1 cellular context compared by ENCODE assay signal in the genomic region with DNA sequence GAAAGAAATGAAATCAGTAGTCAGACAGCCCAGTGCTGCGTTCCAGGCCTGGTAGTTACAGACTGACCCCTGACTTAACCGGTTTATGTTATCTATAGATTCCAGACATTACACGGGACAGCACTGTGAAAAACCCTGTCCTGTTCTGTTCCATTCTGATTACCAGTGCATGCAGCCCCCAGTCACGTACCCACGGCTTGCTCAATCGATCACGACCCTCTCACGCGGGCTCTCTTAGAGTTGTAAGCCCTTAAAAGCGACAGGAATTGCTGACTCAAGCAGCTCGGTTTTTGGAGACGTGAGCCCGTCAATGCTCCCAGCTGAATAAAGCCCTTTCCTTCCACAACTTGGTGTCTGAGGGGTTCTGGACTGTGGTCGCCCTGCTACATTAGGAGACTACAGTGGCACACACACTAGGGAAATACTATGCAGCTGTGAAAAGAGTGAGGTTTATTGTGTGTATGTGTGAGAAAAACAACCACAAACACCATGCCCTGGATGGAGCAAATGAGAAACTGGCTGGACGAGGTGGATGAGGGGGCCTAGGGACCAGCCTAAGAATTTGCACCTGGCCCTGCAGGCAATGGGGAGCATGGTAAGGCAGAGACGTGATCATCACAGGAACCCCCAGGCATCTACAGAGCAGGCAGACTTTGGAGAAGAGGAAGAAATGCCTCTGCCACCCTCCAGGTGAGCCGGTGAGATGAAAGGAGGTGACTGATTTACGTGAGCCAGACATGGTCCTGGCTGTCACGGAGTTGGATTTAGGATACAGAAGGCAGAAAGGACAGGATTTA.
TF ChIP-seq lines count a peak whose summit lies in the region.

No MANE protein-coding gene starts in this region.

TF ChIP-seq in K562, 482 proteins besides CTCF, POLR2A, EP300 and RAD21 (continued from another document and continues in another):
- peak; percentile 27; the same call in 1 of the 2 replicates for TF ChIP-seq ETV5 (CRISPR knock-in tag; IDR thresholded peaks at IDR 0.05; ENCODE audit: low read depth)
- TF ChIP-seq, protein P1, sequence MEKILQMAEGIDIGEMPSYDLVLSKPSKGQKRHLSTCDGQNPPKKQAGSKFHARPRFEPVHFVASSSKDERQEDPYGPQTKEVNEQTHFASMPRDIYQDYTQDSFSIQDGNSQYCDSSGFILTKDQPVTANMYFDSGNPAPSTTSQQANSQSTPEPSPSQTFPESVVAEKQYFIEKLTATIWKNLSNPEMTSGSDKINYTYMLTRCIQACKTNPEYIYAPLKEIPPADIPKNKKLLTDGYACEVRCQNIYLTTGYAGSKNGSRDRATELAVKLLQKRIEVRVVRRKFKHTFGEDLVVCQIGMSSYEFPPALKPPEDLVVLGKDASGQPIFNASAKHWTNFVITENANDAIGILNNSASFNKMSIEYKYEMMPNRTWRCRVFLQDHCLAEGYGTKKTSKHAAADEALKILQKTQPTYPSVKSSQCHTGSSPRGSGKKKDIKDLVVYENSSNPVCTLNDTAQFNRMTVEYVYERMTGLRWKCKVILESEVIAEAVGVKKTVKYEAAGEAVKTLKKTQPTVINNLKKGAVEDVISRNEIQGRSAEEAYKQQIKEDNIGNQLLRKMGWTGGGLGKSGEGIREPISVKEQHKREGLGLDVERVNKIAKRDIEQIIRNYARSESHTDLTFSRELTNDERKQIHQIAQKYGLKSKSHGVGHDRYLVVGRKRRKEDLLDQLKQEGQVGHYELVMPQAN (IDR thresholded peaks at IDR 0.05; ENCODE audit: borderline replicate concordance) = no peak
- peak; percentile 84 for TF ChIP-seq PHB2 (IDR thresholded peaks at IDR 0.05; ENCODE audit: low read depth)
- TF ChIP-seq, protein P2, sequence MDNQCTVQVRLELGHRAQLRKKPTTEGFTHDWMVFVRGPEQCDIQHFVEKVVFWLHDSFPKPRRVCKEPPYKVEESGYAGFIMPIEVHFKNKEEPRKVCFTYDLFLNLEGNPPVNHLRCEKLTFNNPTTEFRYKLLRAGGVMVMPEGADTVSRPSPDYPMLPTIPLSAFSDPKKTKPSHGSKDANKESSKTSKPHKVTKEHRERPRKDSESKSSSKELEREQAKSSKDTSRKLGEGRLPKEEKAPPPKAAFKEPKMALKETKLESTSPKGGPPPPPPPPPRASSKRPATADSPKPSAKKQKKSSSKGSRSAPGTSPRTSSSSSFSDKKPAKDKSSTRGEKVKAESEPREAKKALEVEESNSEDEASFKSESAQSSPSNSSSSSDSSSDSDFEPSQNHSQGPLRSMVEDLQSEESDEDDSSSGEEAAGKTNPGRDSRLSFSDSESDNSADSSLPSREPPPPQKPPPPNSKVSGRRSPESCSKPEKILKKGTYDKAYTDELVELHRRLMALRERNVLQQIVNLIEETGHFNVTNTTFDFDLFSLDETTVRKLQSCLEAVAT (IDR thresholded peaks at IDR 0.05) = peak in 1 of 2 experiments; percentile 25; a peak in 2 of 4 replicates
- TF ChIP-seq, protein P3, sequence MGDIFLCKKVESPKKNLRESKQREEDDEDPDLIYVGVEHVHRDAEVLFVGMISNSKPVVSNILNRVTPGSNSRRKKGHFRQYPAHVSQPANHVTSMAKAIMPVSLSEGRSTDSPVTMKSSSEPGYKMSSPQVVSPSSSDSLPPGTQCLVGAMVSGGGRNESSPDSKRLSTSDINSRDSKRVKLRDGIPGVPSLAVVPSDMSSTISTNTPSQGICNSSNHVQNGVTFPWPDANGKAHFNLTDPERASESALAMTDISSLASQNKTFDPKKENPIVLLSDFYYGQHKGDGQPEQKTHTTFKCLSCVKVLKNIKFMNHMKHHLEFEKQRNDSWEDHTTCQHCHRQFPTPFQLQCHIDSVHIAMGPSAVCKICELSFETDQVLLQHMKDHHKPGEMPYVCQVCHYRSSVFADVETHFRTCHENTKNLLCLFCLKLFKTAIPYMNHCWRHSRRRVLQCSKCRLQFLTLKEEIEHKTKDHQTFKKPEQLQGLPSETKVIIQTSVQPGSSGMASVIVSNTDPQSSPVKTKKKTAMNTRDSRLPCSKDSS (IDR thresholded peaks at IDR 0.05; ENCODE audit: low read depth, partially characterized antibody) = no peak
- TF ChIP-seq BHLHE40 (IDR thresholded peaks at IDR 0.05; ENCODE audit: low read length) = peak; percentile 94
- TF ChIP-seq SNIP1 (IDR thresholded peaks at IDR 0.05; ENCODE audit: low read depth) = 0 out of 2 replicates have a peak, but pooled peaks have one; percentile 21
- TF ChIP-seq DPF2 (IDR thresholded peaks at IDR 0.05) = peak; percentile 96
- peak; percentile 99 for TF ChIP-seq CBFA2T3 (IDR thresholded peaks at IDR 0.05)
- TF ChIP-seq, protein P4, sequence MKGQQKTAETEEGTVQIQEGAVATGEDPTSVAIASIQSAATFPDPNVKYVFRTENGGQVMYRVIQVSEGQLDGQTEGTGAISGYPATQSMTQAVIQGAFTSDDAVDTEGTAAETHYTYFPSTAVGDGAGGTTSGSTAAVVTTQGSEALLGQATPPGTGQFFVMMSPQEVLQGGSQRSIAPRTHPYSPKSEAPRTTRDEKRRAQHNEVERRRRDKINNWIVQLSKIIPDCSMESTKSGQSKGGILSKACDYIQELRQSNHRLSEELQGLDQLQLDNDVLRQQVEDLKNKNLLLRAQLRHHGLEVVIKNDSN (CRISPR knock-in tag; IDR thresholded peaks at IDR 0.05) = no peak
- TF ChIP-seq, protein P5, sequence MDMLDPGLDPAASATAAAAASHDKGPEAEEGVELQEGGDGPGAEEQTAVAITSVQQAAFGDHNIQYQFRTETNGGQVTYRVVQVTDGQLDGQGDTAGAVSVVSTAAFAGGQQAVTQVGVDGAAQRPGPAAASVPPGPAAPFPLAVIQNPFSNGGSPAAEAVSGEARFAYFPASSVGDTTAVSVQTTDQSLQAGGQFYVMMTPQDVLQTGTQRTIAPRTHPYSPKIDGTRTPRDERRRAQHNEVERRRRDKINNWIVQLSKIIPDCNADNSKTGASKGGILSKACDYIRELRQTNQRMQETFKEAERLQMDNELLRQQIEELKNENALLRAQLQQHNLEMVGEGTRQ (CRISPR knock-in tag; IDR thresholded peaks at IDR 0.05) = no peak
- TF ChIP-seq TSC22D4 (tag; IDR thresholded peaks at IDR 0.05) = no peak
- 0 out of 2 replicates have a peak, but pooled peaks have one; percentile 58 for TF ChIP-seq ZKSCAN1 (IDR thresholded peaks at IDR 0.05; ENCODE audit: low read depth, low read length)
- TF ChIP-seq, protein P6, sequence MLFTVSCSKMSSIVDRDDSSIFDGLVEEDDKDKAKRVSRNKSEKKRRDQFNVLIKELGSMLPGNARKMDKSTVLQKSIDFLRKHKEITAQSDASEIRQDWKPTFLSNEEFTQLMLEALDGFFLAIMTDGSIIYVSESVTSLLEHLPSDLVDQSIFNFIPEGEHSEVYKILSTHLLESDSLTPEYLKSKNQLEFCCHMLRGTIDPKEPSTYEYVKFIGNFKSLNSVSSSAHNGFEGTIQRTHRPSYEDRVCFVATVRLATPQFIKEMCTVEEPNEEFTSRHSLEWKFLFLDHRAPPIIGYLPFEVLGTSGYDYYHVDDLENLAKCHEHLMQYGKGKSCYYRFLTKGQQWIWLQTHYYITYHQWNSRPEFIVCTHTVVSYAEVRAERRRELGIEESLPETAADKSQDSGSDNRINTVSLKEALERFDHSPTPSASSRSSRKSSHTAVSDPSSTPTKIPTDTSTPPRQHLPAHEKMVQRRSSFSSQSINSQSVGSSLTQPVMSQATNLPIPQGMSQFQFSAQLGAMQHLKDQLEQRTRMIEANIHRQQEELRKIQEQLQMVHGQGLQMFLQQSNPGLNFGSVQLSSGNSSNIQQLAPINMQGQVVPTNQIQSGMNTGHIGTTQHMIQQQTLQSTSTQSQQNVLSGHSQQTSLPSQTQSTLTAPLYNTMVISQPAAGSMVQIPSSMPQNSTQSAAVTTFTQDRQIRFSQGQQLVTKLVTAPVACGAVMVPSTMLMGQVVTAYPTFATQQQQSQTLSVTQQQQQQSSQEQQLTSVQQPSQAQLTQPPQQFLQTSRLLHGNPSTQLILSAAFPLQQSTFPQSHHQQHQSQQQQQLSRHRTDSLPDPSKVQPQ (CRISPR knock-in tag; IDR thresholded peaks at IDR 0.05; ENCODE audit: borderline replicate concordance) = peak; percentile 42; the same call in 1 of the 2 replicates
- TF ChIP-seq SREBF1 (IDR thresholded peaks at IDR 0.05; ENCODE audit: borderline replicate concordance, low read depth, low read length) = no peak
- no peak for TF ChIP-seq POLR3A (IDR thresholded peaks at IDR 0.05; ENCODE audit: borderline replicate concordance, extremely low read depth, insufficient read depth, insufficient read length)
- TF ChIP-seq, protein P7, sequence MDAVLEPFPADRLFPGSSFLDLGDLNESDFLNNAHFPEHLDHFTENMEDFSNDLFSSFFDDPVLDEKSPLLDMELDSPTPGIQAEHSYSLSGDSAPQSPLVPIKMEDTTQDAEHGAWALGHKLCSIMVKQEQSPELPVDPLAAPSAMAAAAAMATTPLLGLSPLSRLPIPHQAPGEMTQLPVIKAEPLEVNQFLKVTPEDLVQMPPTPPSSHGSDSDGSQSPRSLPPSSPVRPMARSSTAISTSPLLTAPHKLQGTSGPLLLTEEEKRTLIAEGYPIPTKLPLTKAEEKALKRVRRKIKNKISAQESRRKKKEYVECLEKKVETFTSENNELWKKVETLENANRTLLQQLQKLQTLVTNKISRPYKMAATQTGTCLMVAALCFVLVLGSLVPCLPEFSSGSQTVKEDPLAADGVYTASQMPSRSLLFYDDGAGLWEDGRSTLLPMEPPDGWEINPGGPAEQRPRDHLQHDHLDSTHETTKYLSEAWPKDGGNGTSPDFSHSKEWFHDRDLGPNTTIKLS (IDR thresholded peaks at IDR 0.05; ENCODE audit: borderline replicate concordance, low read depth) = peak; percentile 35; the same call in 1 of the 2 replicates
- TF ChIP-seq RBM22 (IDR thresholded peaks at IDR 0.05; ENCODE audit: low read depth, low read length, poor library complexity, severe bottlenecking) = no peak
- TF ChIP-seq HNRNPLL (IDR thresholded peaks at IDR 0.05; ENCODE audit: low read depth, low read length, poor library complexity, severe bottlenecking) = no peak
- TF ChIP-seq, protein P8, sequence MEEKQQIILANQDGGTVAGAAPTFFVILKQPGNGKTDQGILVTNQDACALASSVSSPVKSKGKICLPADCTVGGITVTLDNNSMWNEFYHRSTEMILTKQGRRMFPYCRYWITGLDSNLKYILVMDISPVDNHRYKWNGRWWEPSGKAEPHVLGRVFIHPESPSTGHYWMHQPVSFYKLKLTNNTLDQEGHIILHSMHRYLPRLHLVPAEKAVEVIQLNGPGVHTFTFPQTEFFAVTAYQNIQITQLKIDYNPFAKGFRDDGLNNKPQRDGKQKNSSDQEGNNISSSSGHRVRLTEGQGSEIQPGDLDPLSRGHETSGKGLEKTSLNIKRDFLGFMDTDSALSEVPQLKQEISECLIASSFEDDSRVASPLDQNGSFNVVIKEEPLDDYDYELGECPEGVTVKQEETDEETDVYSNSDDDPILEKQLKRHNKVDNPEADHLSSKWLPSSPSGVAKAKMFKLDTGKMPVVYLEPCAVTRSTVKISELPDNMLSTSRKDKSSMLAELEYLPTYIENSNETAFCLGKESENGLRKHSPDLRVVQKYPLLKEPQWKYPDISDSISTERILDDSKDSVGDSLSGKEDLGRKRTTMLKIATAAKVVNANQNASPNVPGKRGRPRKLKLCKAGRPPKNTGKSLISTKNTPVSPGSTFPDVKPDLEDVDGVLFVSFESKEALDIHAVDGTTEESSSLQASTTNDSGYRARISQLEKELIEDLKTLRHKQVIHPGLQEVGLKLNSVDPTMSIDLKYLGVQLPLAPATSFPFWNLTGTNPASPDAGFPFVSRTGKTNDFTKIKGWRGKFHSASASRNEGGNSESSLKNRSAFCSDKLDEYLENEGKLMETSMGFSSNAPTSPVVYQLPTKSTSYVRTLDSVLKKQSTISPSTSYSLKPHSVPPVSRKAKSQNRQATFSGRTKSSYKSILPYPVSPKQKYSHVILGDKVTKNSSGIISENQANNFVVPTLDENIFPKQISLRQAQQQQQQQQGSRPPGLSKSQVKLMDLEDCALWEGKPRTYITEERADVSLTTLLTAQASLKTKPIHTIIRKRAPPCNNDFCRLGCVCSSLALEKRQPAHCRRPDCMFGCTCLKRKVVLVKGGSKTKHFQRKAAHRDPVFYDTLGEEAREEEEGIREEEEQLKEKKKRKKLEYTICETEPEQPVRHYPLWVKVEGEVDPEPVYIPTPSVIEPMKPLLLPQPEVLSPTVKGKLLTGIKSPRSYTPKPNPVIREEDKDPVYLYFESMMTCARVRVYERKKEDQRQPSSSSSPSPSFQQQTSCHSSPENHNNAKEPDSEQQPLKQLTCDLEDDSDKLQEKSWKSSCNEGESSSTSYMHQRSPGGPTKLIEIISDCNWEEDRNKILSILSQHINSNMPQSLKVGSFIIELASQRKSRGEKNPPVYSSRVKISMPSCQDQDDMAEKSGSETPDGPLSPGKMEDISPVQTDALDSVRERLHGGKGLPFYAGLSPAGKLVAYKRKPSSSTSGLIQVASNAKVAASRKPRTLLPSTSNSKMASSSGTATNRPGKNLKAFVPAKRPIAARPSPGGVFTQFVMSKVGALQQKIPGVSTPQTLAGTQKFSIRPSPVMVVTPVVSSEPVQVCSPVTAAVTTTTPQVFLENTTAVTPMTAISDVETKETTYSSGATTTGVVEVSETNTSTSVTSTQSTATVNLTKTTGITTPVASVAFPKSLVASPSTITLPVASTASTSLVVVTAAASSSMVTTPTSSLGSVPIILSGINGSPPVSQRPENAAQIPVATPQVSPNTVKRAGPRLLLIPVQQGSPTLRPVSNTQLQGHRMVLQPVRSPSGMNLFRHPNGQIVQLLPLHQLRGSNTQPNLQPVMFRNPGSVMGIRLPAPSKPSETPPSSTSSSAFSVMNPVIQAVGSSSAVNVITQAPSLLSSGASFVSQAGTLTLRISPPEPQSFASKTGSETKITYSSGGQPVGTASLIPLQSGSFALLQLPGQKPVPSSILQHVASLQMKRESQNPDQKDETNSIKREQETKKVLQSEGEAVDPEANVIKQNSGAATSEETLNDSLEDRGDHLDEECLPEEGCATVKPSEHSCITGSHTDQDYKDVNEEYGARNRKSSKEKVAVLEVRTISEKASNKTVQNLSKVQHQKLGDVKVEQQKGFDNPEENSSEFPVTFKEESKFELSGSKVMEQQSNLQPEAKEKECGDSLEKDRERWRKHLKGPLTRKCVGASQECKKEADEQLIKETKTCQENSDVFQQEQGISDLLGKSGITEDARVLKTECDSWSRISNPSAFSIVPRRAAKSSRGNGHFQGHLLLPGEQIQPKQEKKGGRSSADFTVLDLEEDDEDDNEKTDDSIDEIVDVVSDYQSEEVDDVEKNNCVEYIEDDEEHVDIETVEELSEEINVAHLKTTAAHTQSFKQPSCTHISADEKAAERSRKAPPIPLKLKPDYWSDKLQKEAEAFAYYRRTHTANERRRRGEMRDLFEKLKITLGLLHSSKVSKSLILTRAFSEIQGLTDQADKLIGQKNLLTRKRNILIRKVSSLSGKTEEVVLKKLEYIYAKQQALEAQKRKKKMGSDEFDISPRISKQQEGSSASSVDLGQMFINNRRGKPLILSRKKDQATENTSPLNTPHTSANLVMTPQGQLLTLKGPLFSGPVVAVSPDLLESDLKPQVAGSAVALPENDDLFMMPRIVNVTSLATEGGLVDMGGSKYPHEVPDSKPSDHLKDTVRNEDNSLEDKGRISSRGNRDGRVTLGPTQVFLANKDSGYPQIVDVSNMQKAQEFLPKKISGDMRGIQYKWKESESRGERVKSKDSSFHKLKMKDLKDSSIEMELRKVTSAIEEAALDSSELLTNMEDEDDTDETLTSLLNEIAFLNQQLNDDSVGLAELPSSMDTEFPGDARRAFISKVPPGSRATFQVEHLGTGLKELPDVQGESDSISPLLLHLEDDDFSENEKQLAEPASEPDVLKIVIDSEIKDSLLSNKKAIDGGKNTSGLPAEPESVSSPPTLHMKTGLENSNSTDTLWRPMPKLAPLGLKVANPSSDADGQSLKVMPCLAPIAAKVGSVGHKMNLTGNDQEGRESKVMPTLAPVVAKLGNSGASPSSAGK (IDR thresholded peaks at IDR 0.05) = peak; percentile 29; the same call in 1 of the 2 replicates
- no peak for TF ChIP-seq SRSF7 (optimal IDR thresholded peaks at IDR 0.05; ENCODE audit: low read depth, low read length)
- no peak for TF ChIP-seq ZFPM2 (CRISPR knock-in tag; IDR thresholded peaks at IDR 0.05)
- TF ChIP-seq HNRNPH1 (optimal IDR thresholded peaks at IDR 0.05; ENCODE audit: low read depth, low read length) = no peak
- TF ChIP-seq ZNF263 (CRISPR knock-in tag; IDR thresholded peaks at IDR 0.05; ENCODE audit: borderline replicate concordance) = no peak; the same call in 1 of the 2 replicates
- TF ChIP-seq MYBL2 (IDR thresholded peaks at IDR 0.05; ENCODE audit: low read depth) = no peak
- TF ChIP-seq MYBL2 (CRISPR knock-in tag; IDR thresholded peaks at IDR 0.05; ENCODE audit: borderline replicate concordance) = no peak
